Comparison of ENCODE assay signal across 14 cellular contexts in the genomic region with DNA sequence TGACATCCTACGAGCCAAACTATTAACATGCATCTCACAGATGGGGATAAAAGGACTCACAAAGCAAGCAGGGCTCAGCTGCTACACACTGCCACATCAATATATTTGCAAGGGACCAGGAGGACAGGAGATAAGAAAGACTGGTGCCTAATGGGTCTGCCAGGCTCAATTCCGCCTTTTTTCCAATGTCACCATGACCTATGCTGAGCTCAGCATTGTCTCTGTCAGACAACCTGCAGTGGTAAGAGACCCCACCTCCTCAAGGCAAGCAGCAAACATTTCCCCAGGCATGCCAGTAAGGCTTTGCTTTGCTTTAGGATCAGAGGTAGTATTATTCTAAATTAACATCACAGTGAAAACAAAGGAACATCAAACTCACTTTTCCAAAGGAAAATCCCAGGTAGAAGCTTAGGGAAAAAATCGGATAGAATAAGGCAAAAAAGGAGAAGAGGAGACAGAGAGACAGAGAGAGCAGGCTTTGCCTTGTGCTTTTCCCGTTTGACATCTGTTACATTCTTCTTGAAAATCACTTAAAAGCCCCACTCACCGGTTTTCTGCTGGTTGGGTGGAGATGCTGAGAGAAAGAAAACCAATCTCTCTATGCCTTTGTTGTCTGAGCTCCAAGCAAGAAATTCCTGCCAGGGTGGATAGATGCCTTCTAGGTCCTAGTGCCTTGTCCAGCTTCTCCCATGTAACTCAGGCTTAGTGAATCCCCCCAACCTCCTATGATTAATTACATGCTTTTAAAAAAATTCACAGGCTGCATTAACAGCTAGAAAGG. TPM values are rescaled to one million over a fixed set of nuclear protein-coding genes. Genes with fewer than 3 reads are reported as not detected.
A peak's percentile ranks its signal among the peaks of the same experiment; 100 is the strongest.
DNase-seq lines count a peak whose midpoint lies in the region; TF ChIP-seq lines count a peak whose summit lies in the region.
"Had no signal": no experiment of that assay in that cellular context is flagged by ENCODE, and none has a peak within 500 bp of the region (broad histone marks: within the 10 kb centered on the region; RNA-seq: fewer than 3 reads in every experiment).

A gene (minus strand): TSS at position 602 of the 781 bp plus-strand sequence. CDS start 1,794 bp downstream, outside the sequence.

- H3K4me1 ChIP-seq in colonic mucosa = no peaks in the 10 kb centered on the region
- H3K4me1 ChIP-seq: psoas muscle, thyroid gland had no signal

- DNase-seq in NCI-H82 (lab: John Stamatoyannopoulos, UW) = peak; percentile 16
- no peak for DNase-seq in NCI-H82 treated with DMSO at 0.1 percent for 48 hours (lab: John Stamatoyannopoulos, UW; ENCODE audit: unreplicated experiment)
- DNase-seq in NCI-H748 treated with DMSO at 0.1 percent for 48 hours (lab: John Stamatoyannopoulos, UW) = peak; percentile 34
- DNase-seq in superior temporal gyrus (ENCODE audit: extremely low spot score) = peak; percentile 38
- no peak for DNase-seq in lower leg skin (ENCODE audit: low spot score in 2 of 2)
- DNase-seq in colonic mucosa = no peak
- no peak for DNase-seq in activated effector memory CD4-positive, alpha-beta T cell treated with Interleukin-2 at 50 U/mL for 16 hours
- DNase-seq: cerebellar nuclear complex, psoas muscle, thyroid gland had no signal

- TF ChIP-seq POLR2A in lower leg skin (IDR thresholded peaks at IDR 0.05) = no peak

- WGBS in lower leg skin, 2 donors = 19 to 25% methylated on average over 5 of the region's 5 CpGs

- no peaks in the 10 kb centered on the region for H3K27me3 ChIP-seq in colonic mucosa
- H3K27me3 ChIP-seq: thyroid gland had no signal

- H3K4me3 ChIP-seq in iPS-18c (ENCODE audit: insufficient read depth, low read depth, low read length) = peak within 1 kb of the TSS; percentile 5; the same call in 1 of the 2 replicates
- no peak within 1 kb of the TSS for H3K4me3 ChIP-seq in lower leg skin (ENCODE audit: low read depth, poor library complexity, severe bottlenecking)
- no peak within 1 kb of the TSS for H3K4me3 ChIP-seq in colonic mucosa
- H3K4me3 ChIP-seq: psoas muscle, thyroid gland had no signal

- no peak within 1 kb of the TSS for H3K9ac ChIP-seq in colonic mucosa (ENCODE audit: low read depth in 2 of 2, low read length in 2 of 2)

- H3K27ac ChIP-seq in colonic mucosa = no peak within 1 kb of the TSS
- H3K27ac ChIP-seq: psoas muscle, thyroid gland had no signal

- H3K9me3 ChIP-seq in iPS-18c (ENCODE audit: control insufficient read depth, insufficient read depth, low read length) (no peaks in the 10 kb centered on the region), colonic mucosa (no peaks in the 10 kb centered on the region)
- H3K9me3 ChIP-seq: psoas muscle, thyroid gland had no signal

- H3K36me3 ChIP-seq in colonic mucosa = no peaks in the 10 kb centered on the region
- H3K36me3 ChIP-seq: thyroid gland had no signal

- intact Hi-C loops in lower leg skin (cut with DNase I; ENCODE audit: low total_unique reads) (no loop called here), colonic mucosa (cut with DNase I) (no loop called here)

- TF ChIP-seq CTCF in lower leg skin (IDR thresholded peaks at IDR 0.05) = no peak
- TF ChIP-seq CTCF in colonic mucosa (IDR thresholded peaks at IDR 0.05) = no peak

RNA-seq across cellular contexts. Expression of the gene that starts here (rescaled TPM):
- total RNA-seq in lower leg skin = under 1 TPM in 1 of 4 donors, not detected in 3; 0.10 TPM
- under 1 TPM; 0.11 to 0.40 TPM for total RNA-seq in colonic mucosa
- total RNA-seq: A673, M059J, mesenteric fat pad, psoas muscle, thyroid gland had no signal

Comparison
In these comparisons a context has a peak if more than half of its experiments do, and no peak if none do; other contexts are left out.
1. DNase-seq: peak in NCI-H82 (single experiment), NCI-H748 treated with DMSO at 0.1 percent for 48 hours (single experiment) and superior temporal gyrus (single experiment); none in NCI-H82 treated with DMSO at 0.1 percent for 48 hours (single experiment), lower leg skin (0 of 2), colonic mucosa (single experiment) and activated effector memory CD4-positive, alpha-beta T cell treated with Interleukin-2 at 50 U/mL for 16 hours (single experiment).